16 cellular contexts compared by ENCODE assay signal in the genomic region with DNA sequence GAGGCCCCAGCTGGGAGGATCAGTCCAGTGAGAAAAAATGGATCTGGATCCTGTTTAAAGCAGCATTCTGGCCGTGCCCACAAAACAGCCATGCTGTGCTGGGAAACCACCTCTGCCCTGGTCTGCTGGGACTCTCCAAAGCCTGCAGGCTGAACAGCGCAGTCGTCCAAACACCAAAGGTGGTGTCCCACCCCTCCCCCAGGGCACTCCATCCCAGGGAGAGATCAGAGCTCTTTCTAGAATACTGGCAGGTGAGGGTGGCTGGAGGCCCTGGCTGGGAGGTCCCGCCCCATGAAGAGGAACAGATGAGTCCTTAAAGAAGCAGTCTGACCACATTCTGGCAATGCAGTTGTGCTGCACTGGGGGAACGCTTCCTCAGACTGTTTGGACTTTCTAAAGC.
DNase-seq lines count a peak whose midpoint lies in the region; ATAC-seq, FAIRE-seq and TF ChIP-seq lines count a peak whose summit lies in the region.
"Had no signal": no experiment of that assay in that cellular context is flagged by ENCODE, and none has a peak within 500 bp of the region (broad histone marks: within the 10 kb centered on the region; RNA-seq: fewer than 3 reads in every experiment).

No MANE protein-coding gene starts in this region.

- in situ Hi-C loops in GM12878 (cut with MboI), result no loop called here

- H3K9me3 ChIP-seq in GM12878 (replicated peaks; ENCODE audit: control insufficient read depth, insufficient read depth, low read length) (no peaks in the 10 kb centered on the region; the same call in 2 of the 3 replicates), kidney (ENCODE audit: control insufficient read depth in 1 of 2, low read length in 2 of 2) (peaks cover 0 to 3% of the 10 kb centered on the region in 2 donors)
- H3K9me3 ChIP-seq: A549, BE2C had no signal

- H3K9me3 Mint-ChIP-seq in GM23338, result peaks cover 5% of the 10 kb centered on the region; the same call in 1 of the 3 replicates
- peaks cover 11% of the 10 kb centered on the region for H3K9me3 Mint-ChIP-seq in activated T-cell treated with anti-CD3 and anti-CD28 coated beads, Interleukin-2, amount 50 U/mL, for 4 hours
- H3K9me3 Mint-ChIP-seq: HFFc6 had no signal

- no peak overlapping the region for H3K4me3 Mint-ChIP-seq in GM23338
- no peak overlapping the region for H3K4me3 Mint-ChIP-seq in activated T-cell treated with anti-CD3 and anti-CD28 coated beads, Interleukin-2, amount 50 U/mL, for 4 hours
- H3K4me3 Mint-ChIP-seq: CD8-positive, alpha-beta T cell; HFFc6 had no signal

- H4K20me1 ChIP-seq in GM23338 (replicated peaks; ENCODE audit: insufficient read depth), result no peaks in the 10 kb centered on the region
- H4K20me1 ChIP-seq in GM12878 (ENCODE audit: control insufficient read depth, insufficient read depth), result no peaks in the 10 kb centered on the region

- no peak for TF ChIP-seq POLR2A in GM12878 (IDR thresholded peaks at IDR 0.05; ENCODE audit: low read depth, low read length)

- CTCF ChIA-PET in GM12878 (lab: Yijun Ruan, JAX), result interaction anchor here (1.6 kb wide), 1 partner anchor 9 kb away, joined by 3 read pairs; no protein-coding TSS in a partner anchor

- ATAC-seq in GM23338 (peak; percentile 22; the same call in 1 of the 3 replicates), GM12878 (peak; percentile 68)
- ATAC-seq in activated T-cell treated with anti-CD3 and anti-CD28 coated beads, Interleukin-2, amount 50 U/mL, for 4 hours, result no peak
- ATAC-seq: A549; CD8-positive, alpha-beta T cell had no signal

- H3K79me2 ChIP-seq in GM23338 (replicated peaks; ENCODE audit: insufficient read depth) (no peaks in the 10 kb centered on the region), GM12878 (ENCODE audit: control insufficient read depth, insufficient read depth, low read length) (no peaks in the 10 kb centered on the region)

- SMC1A ChIA-PET in GM12878 (lab: Charles Lee; ENCODE audit: uncharacterized antibody, unreplicated experiment), result no interaction called here

- H3K36me3 ChIP-seq in GM23338 (ENCODE audit: insufficient read depth), result no peaks in the 10 kb centered on the region
- no peaks in the 10 kb centered on the region for H3K36me3 ChIP-seq in GM12878 (ENCODE audit: control insufficient read depth in 2 of 2, insufficient read depth in 2 of 2, low read length in 1 of 2)
- no peaks in the 10 kb centered on the region for H3K36me3 ChIP-seq in kidney (ENCODE audit: control insufficient read depth in 1 of 2, insufficient read depth in 2 of 2, low read length in 2 of 2)
- H3K36me3 ChIP-seq: BE2C had no signal

- RAD21 ChIA-PET in GM12878 (lab: Charles Lee; ENCODE audit: unreplicated experiment), result no interaction called here

- H3K27me3 Mint-ChIP-seq in GM23338 (ENCODE audit: insufficient read depth, low read depth, poor library complexity), result peaks cover 6% of the 10 kb centered on the region
- H3K27me3 Mint-ChIP-seq in activated T-cell treated with anti-CD3 and anti-CD28 coated beads, Interleukin-2, amount 50 U/mL, for 4 hours (ENCODE audit: low read depth), result peaks cover 5% of the 10 kb centered on the region

- TF ChIP-seq CTCF in GM23338 (conservative IDR thresholded peaks at IDR 0.05; ENCODE audit: low read depth in 2 of 2) (no peak), GM12878 (IDR thresholded peaks at IDR 0.05 in 2 of 3, conservative IDR thresholded peaks at IDR 0.05 in 1 of 3; ENCODE audit: control insufficient read depth in 2 of 3, extremely low read depth in 1 of 3, insufficient read depth in 1 of 3, low read depth in 3 of 3, low read length in 3 of 3) (no peak), kidney (IDR thresholded peaks at IDR 0.05; ENCODE audit: borderline replicate concordance, extremely low read depth, insufficient read depth) (no peak)

- no peak for DNase-seq in GM23338 (ENCODE audit: low spot score)
- DNase-seq in GM12878 (ENCODE audit: low read depth, low spot score), result no peak
- DNase-seq in kidney, result peak; percentile 57
- DNase-seq in activated T-cell treated with anti-CD3 and anti-CD28 coated beads, Interleukin-2, amount 50 U/mL, for 4 hours, result no peak
- DNase-seq in cerebellar nuclear complex (lab: John Stamatoyannopoulos, UW), result no peak
- DNase-seq in SHP77 (lab: John Stamatoyannopoulos, UW), result no peak
- DNase-seq in activated CD8-positive, alpha-beta memory T cell treated with anti-CD3 and anti-CD28 coated beads, Interleukin-2, amount 50 U/mL, for 48 hours, result no peak
- DNase-seq: BE2C; CD8-positive, alpha-beta T cell; DMS53; HCEC 1CT; HFFc6; IMR-90; KBM-7 had no signal

- no peak overlapping the region for H3K4me3 ChIP-seq in GM23338
- H3K4me3 ChIP-seq in GM12878, result no peak overlapping the region
- no peak overlapping the region for H3K4me3 ChIP-seq in kidney (ENCODE audit: low read length in 2 of 2)
- H3K4me3 ChIP-seq: A549 had no signal

- no peaks in the 10 kb centered on the region for H3K4me1 ChIP-seq in GM23338 (ENCODE audit: insufficient read depth)
- no peaks in the 10 kb centered on the region for H3K4me1 ChIP-seq in GM12878 (ENCODE audit: control insufficient read depth, insufficient read depth, low read length)
- no peaks in the 10 kb centered on the region for H3K4me1 ChIP-seq in kidney (ENCODE audit: control insufficient read depth in 1 of 2, insufficient read depth in 1 of 2, low read depth in 1 of 2, low read length in 2 of 2)
- H3K4me1 ChIP-seq: A549, BE2C had no signal

- H2AFZ ChIP-seq in GM23338, result no peak overlapping the region
- H2AFZ ChIP-seq in GM12878 (ENCODE audit: control insufficient read depth, low read depth, low read length), result no peak overlapping the region

- no peak overlapping the region for H3K4me2 ChIP-seq in GM23338
- no peak overlapping the region for H3K4me2 ChIP-seq in GM12878 (ENCODE audit: control insufficient read depth, insufficient read depth)
- H3K4me2 ChIP-seq: A549 had no signal

- no peaks in the 10 kb centered on the region for H3K27me3 ChIP-seq in GM23338 (ENCODE audit: insufficient read depth)
- no peaks in the 10 kb centered on the region for H3K27me3 ChIP-seq in GM12878 (replicated peaks in 1 of 2; ENCODE audit: control insufficient read depth in 2 of 2, insufficient read depth in 2 of 2, low read length in 1 of 2)
- H3K27me3 ChIP-seq: BE2C had no signal

- H3K27ac Mint-ChIP-seq in GM23338, result no peak overlapping the region
- H3K27ac Mint-ChIP-seq: CD8-positive, alpha-beta T cell; HFFc6 had no signal

- TF ChIP-seq EP300 in GM12878 (IDR thresholded peaks at IDR 0.05; ENCODE audit: borderline replicate concordance in 1 of 2, control insufficient read depth in 1 of 2, low read depth in 2 of 2, low read length in 2 of 2), result no peak

- no peaks in the 10 kb centered on the region for H3K4me1 Mint-ChIP-seq in GM23338
- no peaks in the 10 kb centered on the region for H3K4me1 Mint-ChIP-seq in activated T-cell treated with anti-CD3 and anti-CD28 coated beads, Interleukin-2, amount 50 U/mL, for 4 hours (ENCODE audit: low read depth)

- TF ChIP-seq RAD21 in GM12878 (IDR thresholded peaks at IDR 0.05; ENCODE audit: insufficient read depth, low read depth, low read length), result no peak

- H3K27ac ChIP-seq in GM23338 (ENCODE audit: low read depth), result no peak overlapping the region
- H3K27ac ChIP-seq in GM12878 (ENCODE audit: control insufficient read depth, insufficient read depth), result no peak overlapping the region
- no peak overlapping the region for H3K27ac ChIP-seq in kidney (ENCODE audit: low read depth in 2 of 2, low read length in 2 of 2)
- H3K27ac ChIP-seq: A549, C4-2B had no signal

- FAIRE-seq in GM12878 (lab: Jason Lieb, UNC) (no peak), kidney (lab: Jason Lieb, UNC) (no peak)
- FAIRE-seq: A549 had no signal

- POLR2A ChIA-PET in GM12878 (lab: Charles Lee), result no interaction called here

- no TSS peak for BruUV-seq in GM12878 (replicated peaks; lab: Mats Ljungman, UMichigan)

- H3K9ac ChIP-seq in GM12878 (ENCODE audit: control insufficient read depth, insufficient read depth, low read length), result no peak overlapping the region
- H3K9ac ChIP-seq in kidney (ENCODE audit: low read length in 2 of 2), result no peak overlapping the region

- H3K36me3 Mint-ChIP-seq in GM23338 (ENCODE audit: low read depth), result peaks cover 8% of the 10 kb centered on the region; the same call in 2 of the 3 replicates
- H3K36me3 Mint-ChIP-seq in activated T-cell treated with anti-CD3 and anti-CD28 coated beads, Interleukin-2, amount 50 U/mL, for 4 hours (ENCODE audit: insufficient read depth), result peaks cover 12% of the 10 kb centered on the region

- peaks cover 4% of the 10 kb centered on the region; the same call in 1 of the 2 replicates for H3K9me2 ChIP-seq in GM23338 (ENCODE audit: insufficient read depth)

- H3F3A ChIP-seq in GM23338 (replicated peaks; ENCODE audit: low read depth), result no peaks in the 10 kb centered on the region

- 75% methylated on average over 5 of the region's 5 CpGs for WGBS in GM12878 (ENCODE audit: insufficient coverage, insufficient replicate concordance, low lambda C conversion rate, missing lambda C conversion rate)

- intact Hi-C loops in GM12878 (cut with micrococcal nuclease; ENCODE audit: unreplicated experiment), result no loop called here
- intact Hi-C loops in kidney (cut with DNase I), result no loop called here

TF ChIP-seq in GM23338, 12 proteins besides CTCF, POLR2A, EP300 and RAD21 (continues in another document):
- TF ChIP-seq ZNF331 (CRISPR knock-in tag; IDR thresholded peaks at IDR 0.05; ENCODE audit: low read depth) (no peak), CREB1 (CRISPR knock-in tag; IDR thresholded peaks at IDR 0.05; ENCODE audit: low read depth) (no peak)
- TF ChIP-seq, protein P1, sequence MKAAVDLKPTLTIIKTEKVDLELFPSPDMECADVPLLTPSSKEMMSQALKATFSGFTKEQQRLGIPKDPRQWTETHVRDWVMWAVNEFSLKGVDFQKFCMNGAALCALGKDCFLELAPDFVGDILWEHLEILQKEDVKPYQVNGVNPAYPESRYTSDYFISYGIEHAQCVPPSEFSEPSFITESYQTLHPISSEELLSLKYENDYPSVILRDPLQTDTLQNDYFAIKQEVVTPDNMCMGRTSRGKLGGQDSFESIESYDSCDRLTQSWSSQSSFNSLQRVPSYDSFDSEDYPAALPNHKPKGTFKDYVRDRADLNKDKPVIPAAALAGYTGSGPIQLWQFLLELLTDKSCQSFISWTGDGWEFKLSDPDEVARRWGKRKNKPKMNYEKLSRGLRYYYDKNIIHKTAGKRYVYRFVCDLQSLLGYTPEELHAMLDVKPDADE (IDR thresholded peaks at IDR 0.05), result no peak

Comparison
In these comparisons a context has a peak if more than half of its experiments do, and no peak if none do; other contexts are left out.
1. ATAC-seq: peak in GM23338 (single experiment) and GM12878 (single experiment); none in activated T-cell treated with anti-CD3 and anti-CD28 coated beads, Interleukin-2, amount 50 U/mL, for 4 hours (0 of 2).